14 cellular contexts compared by ENCODE assay signal in genomic region chr7:76063525-76063924, GRCh38. TPM values are rescaled to one million over a fixed set of nuclear protein-coding genes. Genes with fewer than 3 reads are reported as not detected.
DNase-seq lines count a peak whose midpoint lies in the region; ATAC-seq and TF ChIP-seq lines count a peak whose summit lies in the region.
"Had no signal": no experiment of that assay in that cellular context is flagged by ENCODE, and none has a peak within 500 bp of the region (broad histone marks: within the 10 kb centered on the region; RNA-seq: fewer than 3 reads in every experiment).

No MANE protein-coding gene starts in this region.

- H3K27ac ChIP-seq in osteoblast (ENCODE audit: low read depth, low read length), result no peak overlapping the region
- H3K27ac ChIP-seq: neutrophil, WERI-Rb-1 had no signal

- no peaks in the 10 kb centered on the region for H3K9me3 ChIP-seq in osteoblast (ENCODE audit: low read depth, low read length)
- H3K9me3 ChIP-seq: neutrophil had no signal

- H3K4me3 Mint-ChIP-seq in endothelial cell (ENCODE audit: unreplicated experiment), result peak overlapping the region; percentile 37

- peaks cover 32% of the 10 kb centered on the region for H3K36me3 Mint-ChIP-seq in endothelial cell (ENCODE audit: low read depth, unreplicated experiment)

- no peak overlapping the region for H3K4me2 ChIP-seq in osteoblast (ENCODE audit: insufficient read depth, low read length)

- H3K4me3 ChIP-seq in osteoblast (ENCODE audit: insufficient read depth, low read length), result no peak overlapping the region

- peaks cover 14% of the 10 kb centered on the region for H3K4me1 ChIP-seq in osteoblast (ENCODE audit: insufficient read depth, low read length)

- peaks cover 12% of the 10 kb centered on the region for H4K20me1 ChIP-seq in osteoblast (ENCODE audit: insufficient read depth, low read length)

- no peaks in the 10 kb centered on the region for H3K27me3 ChIP-seq in osteoblast (ENCODE audit: insufficient read depth, low read length)
- H3K27me3 ChIP-seq: neutrophil had no signal

- no peak for ATAC-seq in GM19463 (IDR thresholded peaks at IDR 0.05; ENCODE audit: unreplicated experiment)
- ATAC-seq: activated naive CD4-positive, alpha-beta T cell treated with anti-CD3 and anti-CD28 coated beads, Interleukin-2, amount 50 U/mL, for 72 hours had no signal

- TF ChIP-seq CTCF in endothelial cell (IDR thresholded peaks at IDR 0.05; ENCODE audit: unreplicated experiment) (no peak), osteoblast (IDR thresholded peaks at IDR 0.05; ENCODE audit: extremely low read depth, low read depth, low read length) (no peak)

- peaks cover 83% of the 10 kb centered on the region for H3K36me3 ChIP-seq in osteoblast (ENCODE audit: insufficient read depth, low read length)

- H3K9me3 Mint-ChIP-seq in endothelial cell (ENCODE audit: unreplicated experiment), result peaks cover 4% of the 10 kb centered on the region
- H3K9me3 Mint-ChIP-seq: activated naive CD4-positive, alpha-beta T cell treated with anti-CD3 and anti-CD28 coated beads, Interleukin-2, amount 50 U/mL, for 72 hours had no signal

- H3K79me2 ChIP-seq in osteoblast (ENCODE audit: insufficient read depth, low read length), result peaks cover 10% of the 10 kb centered on the region

- peak in 2 of 3 experiments; percentile 23 to 50 for DNase-seq in NCI-H1417 (lab: John Stamatoyannopoulos, UW)
- DNase-seq in NCI-H1417 treated with DMSO at 0.1 percent for 48 hours (lab: John Stamatoyannopoulos, UW), result no peak
- peak; percentile 5 for DNase-seq in NCI-H187 treated with DMSO at 0.1 percent for 48 hours (lab: John Stamatoyannopoulos, UW)
- DNase-seq in endothelial cell (ENCODE audit: low spot score), result no peak
- DNase-seq in osteoblast (ENCODE audit: insufficient read length, low spot score, missing footprints), result peak; percentile 44
- no peak for DNase-seq in NOMO-1 (lab: John Stamatoyannopoulos, UW; ENCODE audit: unreplicated experiment in 2 of 2)
- no peak for DNase-seq in activated CD4-positive, alpha-beta T cell treated with anti-CD3 and anti-CD28 coated beads, Interleukin-2, amount 50 U/mL, for 4 hours
- DNase-seq: DND-41; NCI-H526 treated with DMSO at 0.1 percent for 48 hours; stimulated activated CD4-positive, alpha-beta T cell treated with anti-CD3 and anti-CD28 coated beads, Interleukin-12 subunit alpha, Interleukin-12 subunit beta, amount 100 ng/mL, for 4 hours; WERI-Rb-1 had no signal

- H3K27ac Mint-ChIP-seq in endothelial cell (ENCODE audit: unreplicated experiment), result no peak overlapping the region

- peaks cover 13% of the 10 kb centered on the region for H3K27me3 Mint-ChIP-seq in endothelial cell (ENCODE audit: unreplicated experiment)

- H2AFZ ChIP-seq in osteoblast (ENCODE audit: low read length), result no peak overlapping the region

- no peaks in the 10 kb centered on the region for H3K4me1 Mint-ChIP-seq in endothelial cell (ENCODE audit: unreplicated experiment)

RNA-seq across cellular contexts. Expression of gene MDH2, which starts 15.6 kb away (rescaled TPM):
- total RNA-seq in endothelial cell (ENCODE audit: unreplicated experiment) (109 TPM), osteoblast (32.7 and 36.6 TPM in 2 replicates)

RNA-seq across cellular contexts. Expression of gene STYXL1, which starts 15.7 kb away (rescaled TPM):
- 46.3 TPM for total RNA-seq in endothelial cell (ENCODE audit: unreplicated experiment)
- total RNA-seq in osteoblast, result 23.9 and 27.7 TPM in 2 replicates

Comparison
In these comparisons a context has a peak if more than half of its experiments do, and no peak if none do; other contexts are left out.
1. DNase-seq: peak in NCI-H1417 (2 of 3), NCI-H187 treated with DMSO at 0.1 percent for 48 hours (single experiment) and osteoblast (single experiment); none in NCI-H1417 treated with DMSO at 0.1 percent for 48 hours (single experiment), endothelial cell (single experiment), NOMO-1 (0 of 2) and activated CD4-positive, alpha-beta T cell treated with anti-CD3 and anti-CD28 coated beads, Interleukin-2, amount 50 U/mL, for 4 hours (0 of 2).